Comparison of ENCODE assay signal across 2 cellular contexts in the genomic region with DNA sequence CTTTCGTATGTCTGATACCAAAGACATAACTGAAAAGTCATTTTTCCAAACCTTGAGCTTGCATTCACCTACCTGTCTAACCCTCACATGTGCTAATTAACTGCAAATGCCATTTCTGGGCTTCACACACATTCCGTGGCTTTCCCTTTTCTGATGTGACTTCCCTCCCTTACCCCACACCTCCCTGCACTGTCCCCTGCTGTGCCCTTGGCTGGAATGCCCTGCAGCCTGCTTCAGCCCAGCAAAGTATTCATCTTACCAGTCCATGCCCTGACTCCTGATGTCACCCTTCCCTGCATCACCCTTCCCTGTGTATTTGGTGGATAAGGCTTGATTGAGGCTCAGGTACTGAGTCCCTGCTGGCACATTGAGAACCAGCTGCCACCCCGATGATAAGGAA.
TF ChIP-seq lines count a peak whose summit lies in the region.

No MANE protein-coding gene starts in this region.

TF ChIP-seq in HEK293, 187 proteins besides CTCF, POLR2A, EP300 and RAD21:
- no peak for TF ChIP-seq ZNF658 (tag by site-specific recombination; IDR thresholded peaks at IDR 0.05)
- TF ChIP-seq ZIC2 (tag by site-specific recombination; IDR thresholded peaks at IDR 0.05), result peak; percentile 34; the same call in 1 of the 2 replicates
- peak; percentile 41; the same call in 1 of the 2 replicates for TF ChIP-seq ZBTB20 (tag by site-specific recombination; IDR thresholded peaks at IDR 0.05)

TF ChIP-seq in K562, 482 proteins besides CTCF, POLR2A, EP300 and RAD21:
- TF ChIP-seq ZBTB12 (CRISPR knock-in tag; IDR thresholded peaks at IDR 0.05), result no peak
- no peak for TF ChIP-seq PCBP1 (IDR thresholded peaks at IDR 0.05; ENCODE audit: low read depth, low read length, poor library complexity, severe bottlenecking)
- no peak for TF ChIP-seq MCM5 (IDR thresholded peaks at IDR 0.05; ENCODE audit: low read depth)
- TF ChIP-seq ZNF124 (CRISPR knock-in tag; IDR thresholded peaks at IDR 0.05), result no peak
- no peak for TF ChIP-seq RFX1 (IDR thresholded peaks at IDR 0.05)
